Comparison of ENCODE assay signal across 1 cellular context in genomic region chr16:28846080-28846932, GRCh38.
A peak's percentile ranks its signal among the peaks of the same experiment; 100 is the strongest.
TF ChIP-seq lines count a peak whose summit lies in the region.

Gene TUFM, minus strand, starts transcription at chr16:28846348. Its CDS starts 79 bp downstream, at chr16:28846269.

TF ChIP-seq in HepG2, 621 proteins besides CTCF, POLR2A, EP300 and RAD21 (continued from another document and continues in another):
- TF ChIP-seq TRIM22 (IDR thresholded peaks at IDR 0.05) (no peak), MTF2 (CRISPR knock-in tag; IDR thresholded peaks at IDR 0.05; ENCODE audit: borderline replicate concordance) (peak; percentile 75; the same call in 1 of the 2 replicates), NCOA2 (CRISPR knock-in tag; IDR thresholded peaks at IDR 0.05) (peak; percentile 64; the same call in 1 of the 2 replicates), SNAPC2 (CRISPR knock-in tag; IDR thresholded peaks at IDR 0.05) (no peak; the same call in 1 of the 2 replicates), MED1 (CRISPR knock-in tag; IDR thresholded peaks at IDR 0.05) (peak; percentile 89), ZBTB26 (CRISPR knock-in tag; IDR thresholded peaks at IDR 0.05; ENCODE audit: borderline replicate concordance) (no peak; the same call in 1 of the 2 replicates), ZFY (CRISPR knock-in tag; IDR thresholded peaks at IDR 0.05) (peak; percentile 100), SIX4 (CRISPR knock-in tag; IDR thresholded peaks at IDR 0.05) (peak; percentile 71), HOXA7 (CRISPR knock-in tag; IDR thresholded peaks at IDR 0.05) (no peak), WIZ (CRISPR knock-in tag; IDR thresholded peaks at IDR 0.05) (peak; percentile 66; the same call in 1 of the 2 replicates), NONO (IDR thresholded peaks at IDR 0.05) (no peak), NONO (CRISPR knock-in tag; conservative IDR thresholded peaks at IDR 0.05) (peak; percentile 97), ADNP (CRISPR knock-in tag; IDR thresholded peaks at IDR 0.05) (peak; percentile 97), PHF21A (CRISPR knock-in tag; IDR thresholded peaks at IDR 0.05) (peak; percentile 65; the same call in 1 of the 2 replicates), ZNF180 (CRISPR knock-in tag; IDR thresholded peaks at IDR 0.05; ENCODE audit: borderline replicate concordance, low read depth) (peak; percentile 68), ZBTB1 (CRISPR knock-in tag; IDR thresholded peaks at IDR 0.05; ENCODE audit: borderline replicate concordance) (no peak), LRRFIP1 (CRISPR knock-in tag; conservative IDR thresholded peaks at IDR 0.05) (peak; percentile 61; the same call in 1 of the 2 replicates), ZNF784 (CRISPR knock-in tag; IDR thresholded peaks at IDR 0.05; ENCODE audit: borderline replicate concordance) (peak; percentile 89; the same call in 1 of the 2 replicates), NR2F2 (IDR thresholded peaks at IDR 0.05; ENCODE audit: borderline replicate concordance, low read depth) (no peak; the same call in 1 of the 2 replicates), CC2D1A (CRISPR knock-in tag; IDR thresholded peaks at IDR 0.05) (no peak), CEBPB (IDR thresholded peaks at IDR 0.05; ENCODE audit: borderline replicate concordance, low read depth, low read length) (no peak), ZNF282 (IDR thresholded peaks at IDR 0.05; ENCODE audit: partially characterized antibody) (no peak), MYC (CRISPR knock-in tag; IDR thresholded peaks at IDR 0.05; ENCODE audit: borderline replicate concordance) (peak; percentile 95), ZNF510 (CRISPR knock-in tag; IDR thresholded peaks at IDR 0.05; ENCODE audit: low read depth) (peak; percentile 37; the same call in 1 of the 2 replicates), SATB2 (CRISPR knock-in tag; IDR thresholded peaks at IDR 0.05) (no peak), JUN (CRISPR knock-in tag; IDR thresholded peaks at IDR 0.05) (peak; percentile 51; the same call in 1 of the 2 replicates), TBL1XR1 (IDR thresholded peaks at IDR 0.05; ENCODE audit: borderline replicate concordance, low read length, partially characterized antibody) (peak; percentile 14), ZBTB3 (CRISPR knock-in tag; IDR thresholded peaks at IDR 0.05; ENCODE audit: borderline replicate concordance, low read depth) (no peak), IRF2 (CRISPR knock-in tag; IDR thresholded peaks at IDR 0.05) (peak; percentile 98), ZNF552 (CRISPR knock-in tag; IDR thresholded peaks at IDR 0.05; ENCODE audit: borderline replicate concordance) (peak; percentile 80; the same call in 1 of the 2 replicates), HOXD1 (CRISPR knock-in tag; IDR thresholded peaks at IDR 0.05) (no peak; the same call in 1 of the 2 replicates), ARID4A (CRISPR knock-in tag; IDR thresholded peaks at IDR 0.05; ENCODE audit: borderline replicate concordance) (peak; percentile 99), ISX (CRISPR knock-in tag; conservative IDR thresholded peaks at IDR 0.05) (no peak), ZNF251 (CRISPR knock-in tag; IDR thresholded peaks at IDR 0.05) (no peak), ZSCAN22 (CRISPR knock-in tag; IDR thresholded peaks at IDR 0.05) (no peak), RBM39 (IDR thresholded peaks at IDR 0.05; ENCODE audit: low read depth, low read length, poor library complexity, severe bottlenecking) (peak; percentile 92), MXI1 (IDR thresholded peaks at IDR 0.05; ENCODE audit: borderline replicate concordance, low read depth, low read length) (peak; percentile 78; the same call in 1 of the 3 replicates), ZNF597 (CRISPR knock-in tag; IDR thresholded peaks at IDR 0.05) (no peak), EED (CRISPR knock-in tag; IDR thresholded peaks at IDR 0.05) (0 out of 2 replicates have a peak, but pooled peaks have one; percentile 59), DBP (CRISPR knock-in tag; IDR thresholded peaks at IDR 0.05; ENCODE audit: not compliant biosample characterization) (no peak), MAFF (IDR thresholded peaks at IDR 0.05; ENCODE audit: low read depth, low read length) (no peak), TFDP1 (CRISPR knock-in tag; IDR thresholded peaks at IDR 0.05; ENCODE audit: borderline replicate concordance) (peak; percentile 79; the same call in 1 of the 2 replicates), REXO4 (CRISPR knock-in tag; IDR thresholded peaks at IDR 0.05; ENCODE audit: borderline replicate concordance) (no peak), ARID2 (CRISPR knock-in tag; IDR thresholded peaks at IDR 0.05; ENCODE audit: borderline replicate concordance) (no peak), GPN1 (CRISPR knock-in tag; IDR thresholded peaks at IDR 0.05; ENCODE audit: borderline replicate concordance) (no peak), SP5 (CRISPR knock-in tag; IDR thresholded peaks at IDR 0.05; ENCODE audit: borderline replicate concordance, low read depth) (peak; percentile 44; the same call in 1 of the 2 replicates), ZFP36L1 (CRISPR knock-in tag; IDR thresholded peaks at IDR 0.05) (peak; percentile 97), MEIS1 (CRISPR knock-in tag; IDR thresholded peaks at IDR 0.05; ENCODE audit: borderline replicate concordance) (peak; percentile 89; the same call in 1 of the 2 replicates), ATF1 (CRISPR knock-in tag; IDR thresholded peaks at IDR 0.05) (peak; percentile 99), CHD4 (IDR thresholded peaks at IDR 0.05; ENCODE audit: borderline replicate concordance, low read length) (peak; percentile 98), THAP11 (CRISPR knock-in tag; IDR thresholded peaks at IDR 0.05) (peak; percentile 99), SNRNP70 (IDR thresholded peaks at IDR 0.05; ENCODE audit: low read depth, low read length) (no peak), HNRNPK (IDR thresholded peaks at IDR 0.05; ENCODE audit: low read depth, low read length, poor library complexity, severe bottlenecking) (peak; percentile 33), TEAD3 (CRISPR knock-in tag; optimal IDR thresholded peaks at IDR 0.05; ENCODE audit: borderline replicate concordance) (no peak), CREM (IDR thresholded peaks at IDR 0.05) (peak; percentile 99), CREM (CRISPR knock-in tag; IDR thresholded peaks at IDR 0.05) (peak; percentile 86), TFE3 (CRISPR knock-in tag; IDR thresholded peaks at IDR 0.05) (peak; percentile 81), DDIT3 (CRISPR knock-in tag; IDR thresholded peaks at IDR 0.05) (no peak)
